Comparison of ENCODE assay signal across 8 cellular contexts in the genomic region with DNA sequence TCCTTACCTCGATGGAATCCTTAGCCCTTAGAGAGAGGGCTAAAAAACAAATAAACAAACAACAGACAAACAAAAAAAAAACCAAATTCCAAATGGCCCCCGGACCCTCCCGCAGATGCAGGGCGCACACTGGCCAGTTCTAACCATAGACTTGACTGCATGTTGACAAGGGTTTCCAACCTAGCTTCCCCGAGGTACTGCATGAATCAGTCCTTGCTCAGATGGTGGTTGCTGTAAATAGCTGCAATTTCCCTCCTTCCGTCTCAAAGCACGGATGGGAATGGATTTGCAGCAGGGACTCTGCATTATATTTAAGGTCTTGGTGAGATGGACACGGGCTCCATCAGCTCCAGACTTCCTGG.
DNase-seq lines count a peak whose midpoint lies in the region; ATAC-seq and TF ChIP-seq lines count a peak whose summit lies in the region.

No MANE protein-coding gene starts in this region.

- TF ChIP-seq CTCF in GM20000 (IDR thresholded peaks at IDR 0.05; ENCODE audit: extremely low read depth, missing control alignments) (no peak), omental fat pad (IDR thresholded peaks at IDR 0.05) (no peak)

- peak overlapping the region; percentile 75 for H3K27ac Mint-ChIP-seq in activated T-cell treated with anti-CD3 and anti-CD28 coated beads, Interleukin-2, amount 50 U/mL, for 72 hours

- no peaks in the 10 kb centered on the region for H3K9me3 ChIP-seq in HUES48 (ENCODE audit: control insufficient read depth, insufficient read depth, low read length)

- peaks cover 0 to 3% of the 10 kb centered on the region in 2 donors for H3K9me3 Mint-ChIP-seq in activated T-cell treated with anti-CD3 and anti-CD28 coated beads, Interleukin-2, amount 50 U/mL, for 72 hours

- peak overlapping the region; percentile 88 to 95 for H3K4me3 Mint-ChIP-seq in activated T-cell treated with anti-CD3 and anti-CD28 coated beads, Interleukin-2, amount 50 U/mL, for 72 hours

- ATAC-seq in activated T-cell treated with anti-CD3 and anti-CD28 coated beads, Interleukin-2, amount 50 U/mL, for 72 hours (replicated peaks in 1 of 2): peak; percentile 49 to 53
- peak; percentile 51 for ATAC-seq in Right ventricle myocardium superior (ENCODE audit: poor library complexity)
- ATAC-seq in omental fat pad (ENCODE audit: low FRiP score): peak; percentile 63

- H3K27ac ChIP-seq in HUES48 (ENCODE audit: low read depth, low read length): peak overlapping the region; percentile 57

- H3K4me1 Mint-ChIP-seq in activated T-cell treated with anti-CD3 and anti-CD28 coated beads, Interleukin-2, amount 50 U/mL, for 72 hours (ENCODE audit: low read depth): peaks cover 11% of the 10 kb centered on the region

- peaks cover 10% of the 10 kb centered on the region for H3K4me1 ChIP-seq in HUES48 (ENCODE audit: control insufficient read depth, insufficient read depth, low read length)

- peaks cover 21% of the 10 kb centered on the region for H3K27me3 Mint-ChIP-seq in activated T-cell treated with anti-CD3 and anti-CD28 coated beads, Interleukin-2, amount 50 U/mL, for 72 hours (ENCODE audit: low read depth)

- DNase-seq in EH (ENCODE audit: low read depth) (peak; percentile 40), GM20000 (ENCODE audit: low spot score) (peak; percentile 36), Right ventricle myocardium superior (no peak), omental fat pad (ENCODE audit: low spot score) (no peak), middle frontal gyrus (ENCODE audit: extremely low spot score, low spot score) (no peak)
- DNase-seq in activated T-cell treated with anti-CD3 and anti-CD28 coated beads, Interleukin-2, amount 50 U/mL, for 72 hours: no peak
- DNase-seq in activated CD4-positive, CD25-positive, alpha-beta regulatory T cell treated with anti-CD3 and anti-CD28 coated beads, Interleukin-2, amount 50 U/mL, for 72 hours: no peak

- H3K4me3 ChIP-seq in HUES48 (ENCODE audit: low read depth, low read length): peak overlapping the region; percentile 76

- intact Hi-C loops in Right ventricle myocardium superior (cut with DNase I): no loop called here

- peak overlapping the region; percentile 65 for H3K9ac ChIP-seq in HUES48 (ENCODE audit: low read depth, low read length)

- H3K36me3 Mint-ChIP-seq in activated T-cell treated with anti-CD3 and anti-CD28 coated beads, Interleukin-2, amount 50 U/mL, for 72 hours (ENCODE audit: insufficient read depth in 2 of 2): peaks cover 0 to 3% of the 10 kb centered on the region in 2 donors

- no peaks in the 10 kb centered on the region for H3K36me3 ChIP-seq in HUES48 (ENCODE audit: control insufficient read depth, insufficient read depth, low read length)

- H3K27me3 ChIP-seq in HUES48 (ENCODE audit: control insufficient read depth, insufficient read depth, low read length): peaks cover 14% of the 10 kb centered on the region

Comparison
In these comparisons a context has a peak if more than half of its experiments do, and no peak if none do; other contexts are left out.
1. DNase-seq: peak in EH (single experiment) and GM20000 (single experiment); none in activated T-cell treated with anti-CD3 and anti-CD28 coated beads, Interleukin-2, amount 50 U/mL, for 72 hours (0 of 2), Right ventricle myocardium superior (single experiment), omental fat pad (single experiment), activated CD4-positive, CD25-positive, alpha-beta regulatory T cell treated with anti-CD3 and anti-CD28 coated beads, Interleukin-2, amount 50 U/mL, for 72 hours (single experiment) and middle frontal gyrus (single experiment).
2. Peak in every context shown above with its lines, with median percentiles within 50 percentile points of each other: ATAC-seq.